Comparison of ENCODE assay signal across 26 cellular contexts in the genomic region with DNA sequence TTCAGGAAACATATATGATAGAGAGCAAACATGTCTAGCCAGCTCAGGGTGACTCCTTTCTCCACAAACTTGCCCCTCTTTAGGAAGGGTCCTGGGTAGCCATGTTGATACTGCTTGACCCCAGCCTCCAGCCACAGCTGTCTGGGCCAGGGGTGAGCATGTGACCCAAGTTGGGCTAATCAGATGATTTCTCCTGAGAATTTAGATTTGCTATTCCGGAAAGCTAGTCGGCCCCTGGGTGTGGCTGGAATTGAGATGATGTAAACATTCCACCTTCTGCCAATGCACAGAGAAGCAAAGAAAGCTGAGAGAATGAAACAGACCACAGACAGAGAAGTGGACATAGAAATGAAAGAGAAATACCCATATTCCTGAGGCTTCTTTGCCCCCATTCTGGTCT. TPM values are rescaled to one million over a fixed set of nuclear protein-coding genes. Genes with fewer than 3 reads are reported as not detected.
A peak's percentile ranks its signal among the peaks of the same experiment; 100 is the strongest.
DNase-seq lines count a peak whose midpoint lies in the region; TF ChIP-seq lines count a peak whose summit lies in the region.
"Had no signal": no experiment of that assay in that cellular context is flagged by ENCODE, and none has a peak within 500 bp of the region (broad histone marks: within the 10 kb centered on the region; RNA-seq: fewer than 3 reads in every experiment).

No MANE protein-coding gene starts in this region.

- no peaks in the 10 kb centered on the region for H3K36me3 ChIP-seq in breast epithelium
- H3K36me3 ChIP-seq in mammary epithelial cell (ENCODE audit: insufficient read depth, low read length) = no peaks in the 10 kb centered on the region
- H3K36me3 ChIP-seq in Peyer's patch = no peaks in the 10 kb centered on the region
- H3K36me3 ChIP-seq: BLaER1, spleen had no signal

- no peaks in the 10 kb centered on the region for H3K4me1 ChIP-seq in breast epithelium
- H3K4me1 ChIP-seq in mammary epithelial cell (ENCODE audit: insufficient read depth, low read length) = peaks cover 45% of the 10 kb centered on the region
- H3K4me1 ChIP-seq in Peyer's patch = peaks cover 0 to 8% (median 0%) of the 10 kb centered on the region in 4 donors

- no peaks in the 10 kb centered on the region for H3K36me3 Mint-ChIP-seq in MCF 10A (ENCODE audit: insufficient read depth, unreplicated experiment)
- no peaks in the 10 kb centered on the region for H3K36me3 Mint-ChIP-seq in type B pancreatic cell
- H3K36me3 Mint-ChIP-seq: WTC11 had no signal

- no peaks in the 10 kb centered on the region for H4K20me1 ChIP-seq in mammary epithelial cell (ENCODE audit: insufficient read depth, low read length)
- H4K20me1 ChIP-seq: BLaER1 had no signal

- dilution Hi-C loops in mammary epithelial cell (cut with HindIII; ENCODE audit: low sequenced_read_pairs) = no loop called here

- POLR2A ChIA-PET in MCF 10A (lab: Yijun Ruan, JAX) = interaction anchor here (0.8 to 4.6 kb wide), 11 partner anchors 10 to 53 kb away, joined by 3 to 57 read pairs (median 4); partner anchors contain the start of gene B4GALT1
- POLR2A ChIA-PET in HEK293T (lab: Yijun Ruan, JAX) = interaction anchor here (1.2 kb wide), 1 partner anchor 18 kb away, joined by 3 read pairs; the partner anchor contains the start of gene B4GALT1

- 93% methylated on average over 2 of the region's 2 CpGs for WGBS in mammary epithelial cell (ENCODE audit: low coverage, missing lambda C conversion rate)

- BruUV-seq in MCF 10A (replicated peaks; lab: Mats Ljungman, UMichigan) = no TSS peak
- BruUV-seq in mammary epithelial cell (replicated peaks; lab: Mats Ljungman, UMichigan) = no TSS peak

- DNase-seq in MCF 10A (ENCODE audit: unreplicated experiment) (no peak), breast epithelium (ENCODE audit: low spot score in 2 of 2) (no peak), mammary epithelial cell (no peak), fibroblast of the aortic adventitia (ENCODE audit: low read depth) (peak; percentile 83), type B pancreatic cell (ENCODE audit: extremely low spot score, unreplicated experiment) (no peak), NCI-H446 (lab: John Stamatoyannopoulos, UW) (no peak), HEK293T (ENCODE audit: extremely low spot score) (no peak), Peyer's patch (no peak)
- DNase-seq: activated CD4-positive, alpha-beta T cell treated with anti-CD3 and anti-CD28 coated beads, Interleukin-2, amount 50 U/mL, for 4 hours; activated gamma-delta T cell treated with Interleukin-2 at 50 U/mL for 16 hours; amygdala; caudate nucleus; effector CD4-positive, alpha-beta T cell; NCI-H187 treated with DMSO at 0.1 percent for 48 hours; nucleus accumbens; spleen; stimulated activated CD4-positive, alpha-beta T cell treated with anti-CD3 and anti-CD28 coated beads, Interleukin-4, amount 100 ng/mL, for 24 hours; stimulated activated naive CD8-positive, alpha-beta T cell treated with anti-CD3 and anti-CD28 coated beads, Interleukin-15, amount 100 ng/mL, for 72 hours; T-helper 9 cell had no signal

- no peaks in the 10 kb centered on the region for H3K79me2 ChIP-seq in mammary epithelial cell (ENCODE audit: insufficient read depth, low read length)

- H3K9ac ChIP-seq in mammary epithelial cell (ENCODE audit: insufficient read depth, low read length) = no peak overlapping the region
- H3K9ac ChIP-seq: BLaER1 had no signal

- CTCF ChIA-PET in MCF 10A (lab: Yijun Ruan, JAX) = interaction anchor here (0.8 to 1.1 kb wide), 4 partner anchors 10 to 44 kb away, joined by 3 to 5 read pairs (median 4); no protein-coding TSS in a partner anchor
- CTCF ChIA-PET in mammary epithelial cell (lab: Charles Lee; ENCODE audit: low non-redundant PET) = no interaction called here
- CTCF ChIA-PET in HEK293T (lab: Yijun Ruan, JAX) = no interaction called here

- H2AFZ ChIP-seq in mammary epithelial cell (ENCODE audit: low read depth, low read length) = peak overlapping the region; percentile 9

- no peak overlapping the region for H3K4me2 ChIP-seq in mammary epithelial cell (ENCODE audit: insufficient read depth, low read depth, low read length)
- H3K4me2 ChIP-seq: BLaER1 had no signal

- TF ChIP-seq POLR2A in breast epithelium (IDR thresholded peaks at IDR 0.05) = no peak
- no peak for TF ChIP-seq POLR2A in Peyer's patch (IDR thresholded peaks at IDR 0.05)

- peaks cover 35% of the 10 kb centered on the region for H3K4me1 Mint-ChIP-seq in MCF 10A (ENCODE audit: insufficient read depth, unreplicated experiment)
- H3K4me1 Mint-ChIP-seq in type B pancreatic cell (ENCODE audit: unreplicated experiment) = peaks cover 32% of the 10 kb centered on the region

- intact Hi-C loops in MCF 10A (cut with micrococcal nuclease) (no loop called here), breast epithelium (cut with DNase I; ENCODE audit: low total_unique reads) (no loop called here), mammary epithelial cell (cut with micrococcal nuclease) (no loop called here)

- H3K9me3 Mint-ChIP-seq in MCF 10A (ENCODE audit: unreplicated experiment) (no peaks in the 10 kb centered on the region), type B pancreatic cell (peaks cover 4% of the 10 kb centered on the region)
- H3K9me3 Mint-ChIP-seq: stimulated activated naive CD8-positive, alpha-beta T cell treated with anti-CD3 and anti-CD28 coated beads, Interleukin-15, amount 100 ng/mL, for 72 hours; WTC11 had no signal

- H3K27ac Mint-ChIP-seq in MCF 10A (ENCODE audit: low read depth, unreplicated experiment) = peak overlapping the region; percentile 17
- peak overlapping the region; percentile 66 for H3K27ac Mint-ChIP-seq in type B pancreatic cell
- H3K27ac Mint-ChIP-seq: stimulated activated naive CD8-positive, alpha-beta T cell treated with anti-CD3 and anti-CD28 coated beads, Interleukin-15, amount 100 ng/mL, for 72 hours; WTC11 had no signal

- H3K4me3 ChIP-seq in breast epithelium (no peak overlapping the region), mammary epithelial cell (replicated peaks in 1 of 3; ENCODE audit: insufficient read depth in 1 of 3, low read depth in 2 of 3, low read length in 3 of 3) (no peak overlapping the region), fibroblast of the aortic adventitia (ENCODE audit: low read depth, low read length) (no peak overlapping the region), Peyer's patch (no peak overlapping the region)
- H3K4me3 ChIP-seq: BLaER1, lung, spleen had no signal

- H3K27ac ChIP-seq in breast epithelium = no peak overlapping the region
- H3K27ac ChIP-seq in mammary epithelial cell (ENCODE audit: insufficient read depth, low read depth, low read length) = no peak overlapping the region
- H3K27ac ChIP-seq in Peyer's patch = no peak overlapping the region
- H3K27ac ChIP-seq: BLaER1, spleen had no signal

- no peaks in the 10 kb centered on the region for H3K27me3 ChIP-seq in breast epithelium
- no peaks in the 10 kb centered on the region for H3K27me3 ChIP-seq in mammary epithelial cell (ENCODE audit: insufficient read depth, low read length)
- H3K27me3 ChIP-seq in Peyer's patch = no peaks in the 10 kb centered on the region
- H3K27me3 ChIP-seq: BLaER1, spleen had no signal

- H3K4me3 Mint-ChIP-seq in MCF 10A (ENCODE audit: unreplicated experiment) = peak overlapping the region; percentile 12
- H3K4me3 Mint-ChIP-seq in type B pancreatic cell = no peak overlapping the region
- H3K4me3 Mint-ChIP-seq: stimulated activated naive CD8-positive, alpha-beta T cell treated with anti-CD3 and anti-CD28 coated beads, Interleukin-15, amount 100 ng/mL, for 72 hours; WTC11 had no signal

- H3K9me3 ChIP-seq in breast epithelium = no peaks in the 10 kb centered on the region
- H3K9me3 ChIP-seq in mammary epithelial cell (replicated peaks; ENCODE audit: insufficient read depth, low read length) = no peaks in the 10 kb centered on the region
- no peaks in the 10 kb centered on the region for H3K9me3 ChIP-seq in Peyer's patch
- H3K9me3 ChIP-seq: BLaER1, spleen had no signal

- TF ChIP-seq CTCF in MCF 10A (IDR thresholded peaks at IDR 0.05; ENCODE audit: unreplicated experiment) = no peak
- no peak for TF ChIP-seq CTCF in breast epithelium (IDR thresholded peaks at IDR 0.05)
- no peak for TF ChIP-seq CTCF in mammary epithelial cell (conservative IDR thresholded peaks at IDR 0.05 in 1 of 2, IDR thresholded peaks at IDR 0.05 in 1 of 2; ENCODE audit: extremely low read depth in 1 of 2, insufficient read depth in 1 of 2, low read depth in 1 of 2, low read length in 2 of 2)
- no peak for TF ChIP-seq CTCF in fibroblast of the aortic adventitia (IDR thresholded peaks at IDR 0.05; ENCODE audit: insufficient read depth, low read length)
- no peak for TF ChIP-seq CTCF in type B pancreatic cell (conservative IDR thresholded peaks at IDR 0.05)
- no peak for TF ChIP-seq CTCF in Peyer's patch (IDR thresholded peaks at IDR 0.05)

- no peaks in the 10 kb centered on the region for H3K27me3 Mint-ChIP-seq in MCF 10A (ENCODE audit: insufficient read depth, unreplicated experiment)
- peaks cover 7% of the 10 kb centered on the region for H3K27me3 Mint-ChIP-seq in type B pancreatic cell
- H3K27me3 Mint-ChIP-seq: stimulated activated naive CD8-positive, alpha-beta T cell treated with anti-CD3 and anti-CD28 coated beads, Interleukin-15, amount 100 ng/mL, for 72 hours had no signal

- in situ Hi-C loops in mammary epithelial cell (cut with MboI; ENCODE audit: low sequenced_read_pairs in 2 of 2) = no loop called here

TF ChIP-seq in HEK293T, 16 proteins besides CTCF, POLR2A, EP300 and RAD21:
- no peak for TF ChIP-seq ARNT (IDR thresholded peaks at IDR 0.05)
- TF ChIP-seq HDGF (IDR thresholded peaks at IDR 0.05; ENCODE audit: borderline replicate concordance) = no peak
- TF ChIP-seq TARDBP (IDR thresholded peaks at IDR 0.05) = no peak
- no peak for TF ChIP-seq SP1 (IDR thresholded peaks at IDR 0.05)
- TF ChIP-seq NFRKB (IDR thresholded peaks at IDR 0.05) = no peak
- TF ChIP-seq ELF4 (IDR thresholded peaks at IDR 0.05) = no peak
- TF ChIP-seq SUZ12 (IDR thresholded peaks at IDR 0.05) = no peak
- TF ChIP-seq FOXA1 (IDR thresholded peaks at IDR 0.05) = no peak
- TF ChIP-seq ZNF384 (IDR thresholded peaks at IDR 0.05) = no peak
- no peak for TF ChIP-seq FOXK2 (IDR thresholded peaks at IDR 0.05)

RNA-seq across cellular contexts. Expression of gene B4GALT1, which starts 17.8 kb away (rescaled TPM):
- total RNA-seq in MCF 10A (2022) (155 and 184 TPM in 2 replicates), breast epithelium (10 to 100 TPM; 60.8 to 81.8 (median 66.2) TPM), mammary epithelial cell (100 to 1,000 TPM in 1 of 2 donors, 10 to 100 TPM in 1; 82.2 to 135 TPM), fibroblast of the aortic adventitia (ENCODE audit: low replicate concordance) (40.9 and 41.0 TPM in 2 replicates), type B pancreatic cell (ENCODE audit: low replicate concordance) (91.9 and 150 TPM in 2 replicates), Peyer's patch (10 to 100 TPM; 26.4 to 65.3 (median 44.1) TPM)
- 69.9 TPM for polyA plus RNA-seq in mammary epithelial cell
- polyA minus RNA-seq in mammary epithelial cell = 212 TPM

RNA-seq across cellular contexts. Expression of gene SPINK4, which starts 55.0 kb away (rescaled TPM):
- not detected in 2 replicates for total RNA-seq in MCF 10A (2022)
- not detected for total RNA-seq in breast epithelium
- total RNA-seq in mammary epithelial cell = not detected
- not detected for polyA plus RNA-seq in mammary epithelial cell
- polyA minus RNA-seq in mammary epithelial cell = not detected
- total RNA-seq in fibroblast of the aortic adventitia (ENCODE audit: low replicate concordance) = not detected in 2 replicates
- total RNA-seq in type B pancreatic cell (ENCODE audit: low replicate concordance) = not detected in 2 replicates
- total RNA-seq in Peyer's patch = 100 to 1,000 TPM; 106 to 639 (median 276) TPM
- total RNA-seq: A172, lung, myocyte, renal cortical epithelial cell, spleen, ureter, WTC11 had no signal
- polyA plus RNA-seq: lung had no signal

Comparison
In these comparisons a context has a peak if more than half of its experiments do, and no peak if none do; other contexts are left out.
1. RNA of gene SPINK4, which starts 55.0 kb away (total RNA-seq): 106 to 639 TPM in Peyer's patch; not detected in type B pancreatic cell, not detected in MCF 10A, not detected in breast epithelium, not detected in mammary epithelial cell and not detected in fibroblast of the aortic adventitia; every median in the first group is over 10 times any median in the second.